ENCODE assay signal across 12 cellular contexts in the genomic region with DNA sequence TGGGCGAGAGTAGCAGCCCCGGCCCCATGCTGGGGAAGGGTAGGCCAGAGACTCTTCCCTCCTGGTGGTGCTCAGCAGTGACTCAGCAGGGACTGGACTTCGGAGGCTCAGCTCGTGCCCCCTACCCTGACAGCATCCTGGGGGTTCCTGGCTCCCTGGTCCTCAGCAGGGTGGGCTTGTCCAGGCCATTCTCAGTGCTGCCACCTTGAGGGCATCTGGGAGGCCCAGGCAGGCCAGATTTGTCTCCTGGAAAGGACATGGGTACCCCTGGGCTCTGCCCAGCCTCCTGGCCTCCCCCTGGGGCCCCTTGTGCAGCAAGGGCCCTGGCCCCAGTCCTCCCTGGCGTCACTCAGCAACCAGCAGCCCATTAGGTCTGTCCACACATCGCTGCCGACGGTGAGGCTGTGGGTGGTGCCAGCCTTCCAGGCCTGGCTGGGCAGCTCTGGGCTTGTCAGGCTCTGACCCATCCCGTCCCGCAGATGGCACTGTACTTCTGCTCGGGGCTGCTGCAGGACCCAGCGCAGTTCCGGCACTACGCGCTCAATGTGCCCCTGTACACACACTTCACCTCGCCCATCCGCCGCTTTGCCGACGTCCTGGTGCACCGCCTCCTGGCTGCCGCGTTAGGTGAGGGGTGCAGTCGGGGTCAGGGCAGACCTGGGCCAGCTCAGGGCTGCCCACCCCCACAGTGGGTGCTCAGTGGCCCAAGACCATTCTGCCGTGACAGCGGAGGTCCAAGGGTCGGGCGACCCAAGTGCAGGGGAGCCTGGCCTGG. TPM values are rescaled to one million over a fixed set of nuclear protein-coding genes. Genes with fewer than 3 reads are reported as not detected.
DNase-seq lines count a peak whose midpoint lies in the region; ATAC-seq, FAIRE-seq and TF ChIP-seq lines count a peak whose summit lies in the region.
"Had no signal": no experiment of that assay in that cellular context is flagged by ENCODE, and none has a peak within 500 bp of the region (broad histone marks: within the 10 kb centered on the region; RNA-seq: fewer than 3 reads in every experiment).

No MANE protein-coding gene starts in this region.

- H3K36me3 Mint-ChIP-seq in astrocyte (ENCODE audit: low read depth, unreplicated experiment), result no peaks in the 10 kb centered on the region
- H3K36me3 Mint-ChIP-seq in T-helper 2 cell treated with Interferon-gamma antibody and Interleukin-4, amounts not matched to agents 5 μg/mL and 100 μg/mL, for 36 hours (ENCODE audit: low read depth), result no peaks in the 10 kb centered on the region

- peaks cover 6% of the 10 kb centered on the region for H4K20me1 ChIP-seq in astrocyte (ENCODE audit: insufficient read depth, low read length)

- H3K4me1 ChIP-seq in astrocyte (ENCODE audit: insufficient read depth, low read length), result no peaks in the 10 kb centered on the region
- H3K4me1 ChIP-seq in left lung, result no peaks in the 10 kb centered on the region

- H3K27me3 ChIP-seq in astrocyte (ENCODE audit: insufficient read depth, low read length), result no peaks in the 10 kb centered on the region
- no peaks in the 10 kb centered on the region for H3K27me3 ChIP-seq in left lung

- no peaks in the 10 kb centered on the region for H3K9me3 ChIP-seq in astrocyte (ENCODE audit: insufficient read depth, low read depth, low read length)
- H3K9me3 ChIP-seq in left lung, result no peaks in the 10 kb centered on the region

- H3K27me3 Mint-ChIP-seq in astrocyte (ENCODE audit: low read depth, unreplicated experiment), result no peaks in the 10 kb centered on the region
- H3K27me3 Mint-ChIP-seq in T-helper 2 cell treated with Interferon-gamma antibody and Interleukin-4, amounts not matched to agents 5 μg/mL and 100 μg/mL, for 36 hours (ENCODE audit: low read depth), result no peaks in the 10 kb centered on the region
- H3K27me3 Mint-ChIP-seq: activated T-helper 17 cell treated with anti-CD3 and anti-CD28 coated beads, Interleukin-2, amount 50 U/mL, for 72 hours had no signal

- no peak for FAIRE-seq in astrocyte (lab: Jason Lieb, UNC)

- intact Hi-C loops in left lung (cut with DNase I), result no loop called here

- TF ChIP-seq CTCF in AG10803 (conservative IDR thresholded peaks at IDR 0.05; ENCODE audit: low read length) (peak; percentile 46), GM13976 (IDR thresholded peaks at IDR 0.05; ENCODE audit: borderline replicate concordance, control extremely low read depth, extremely low read depth, insufficient read depth, missing control alignments) (peak; percentile 31), astrocyte (IDR thresholded peaks at IDR 0.05; ENCODE audit: insufficient read depth, low read depth, low read length) (peak; percentile 38), left lung (IDR thresholded peaks at IDR 0.05) (no peak)

- H3K36me3 ChIP-seq in astrocyte (ENCODE audit: insufficient read depth, low read length), result no peaks in the 10 kb centered on the region
- H3K36me3 ChIP-seq in left lung, result peaks cover 0 to 28% of the 10 kb centered on the region in 2 donors

- H3K27ac ChIP-seq in astrocyte (ENCODE audit: low read depth, low read length) (no peak overlapping the region), left lung (no peak overlapping the region)

- in situ Hi-C loops in GM13976 (cut with MboI; ENCODE audit: low sequenced_read_pairs, unreplicated experiment), result no loop called here

- H3K4me3 Mint-ChIP-seq in astrocyte (ENCODE audit: unreplicated experiment), result no peak overlapping the region
- no peak overlapping the region for H3K4me3 Mint-ChIP-seq in T-helper 2 cell treated with Interferon-gamma antibody and Interleukin-4, amounts not matched to agents 5 μg/mL and 100 μg/mL, for 36 hours
- H3K4me3 Mint-ChIP-seq: activated T-helper 17 cell treated with anti-CD3 and anti-CD28 coated beads, Interleukin-2, amount 50 U/mL, for 72 hours had no signal

- DNase-seq in AG10803 (ENCODE audit: low read depth) (no peak), GM13976 (ENCODE audit: low spot score) (no peak), astrocyte (ENCODE audit: low read depth) (no peak), left lung (peak; percentile 28 to 78)
- no peak for DNase-seq in T-helper 2 cell treated with Interferon-gamma antibody and Interleukin-4, amounts not matched to agents 5 μg/mL and 100 μg/mL, for 36 hours (ENCODE audit: low spot score)
- DNase-seq: NCI-H524 treated with DMSO at 0.1 percent for 48 hours had no signal

- no peak overlapping the region for H3K4me2 ChIP-seq in astrocyte (ENCODE audit: low read length)

- H3K9ac ChIP-seq in astrocyte (ENCODE audit: low read length), result no peak overlapping the region

- ATAC-seq in left lung, result no peak
- ATAC-seq in GM19455 (IDR thresholded peaks at IDR 0.05; ENCODE audit: unreplicated experiment), result no peak
- no peak for ATAC-seq in HG03095 (IDR thresholded peaks at IDR 0.05; ENCODE audit: unreplicated experiment)
- ATAC-seq in GM18861 (IDR thresholded peaks at IDR 0.05; ENCODE audit: unreplicated experiment), result no peak
- ATAC-seq: activated T-helper 17 cell treated with anti-CD3 and anti-CD28 coated beads, Interleukin-2, amount 50 U/mL, for 72 hours had no signal

- H3K79me2 ChIP-seq in astrocyte (ENCODE audit: insufficient read depth, low read length), result no peaks in the 10 kb centered on the region

- no peak overlapping the region for H3K27ac Mint-ChIP-seq in astrocyte (ENCODE audit: unreplicated experiment)
- no peak overlapping the region for H3K27ac Mint-ChIP-seq in T-helper 2 cell treated with Interferon-gamma antibody and Interleukin-4, amounts not matched to agents 5 μg/mL and 100 μg/mL, for 36 hours
- H3K27ac Mint-ChIP-seq: activated T-helper 17 cell treated with anti-CD3 and anti-CD28 coated beads, Interleukin-2, amount 50 U/mL, for 72 hours had no signal

- no peaks in the 10 kb centered on the region for H3K9me3 Mint-ChIP-seq in astrocyte (ENCODE audit: unreplicated experiment)
- no peaks in the 10 kb centered on the region for H3K9me3 Mint-ChIP-seq in T-helper 2 cell treated with Interferon-gamma antibody and Interleukin-4, amounts not matched to agents 5 μg/mL and 100 μg/mL, for 36 hours
- H3K9me3 Mint-ChIP-seq: activated T-helper 17 cell treated with anti-CD3 and anti-CD28 coated beads, Interleukin-2, amount 50 U/mL, for 72 hours had no signal

- no peaks in the 10 kb centered on the region for H3K4me1 Mint-ChIP-seq in astrocyte (ENCODE audit: low read depth, unreplicated experiment)
- H3K4me1 Mint-ChIP-seq in T-helper 2 cell treated with Interferon-gamma antibody and Interleukin-4, amounts not matched to agents 5 μg/mL and 100 μg/mL, for 36 hours (ENCODE audit: low read depth), result no peaks in the 10 kb centered on the region
- H3K4me1 Mint-ChIP-seq: activated T-helper 17 cell treated with anti-CD3 and anti-CD28 coated beads, Interleukin-2, amount 50 U/mL, for 72 hours had no signal

- H3K4me3 ChIP-seq in AG10803 (ENCODE audit: low read length), result no peak overlapping the region
- H3K4me3 ChIP-seq in astrocyte (ENCODE audit: insufficient read depth, low read depth, low read length), result no peak overlapping the region
- no peak overlapping the region for H3K4me3 ChIP-seq in left lung

- no peak overlapping the region for H2AFZ ChIP-seq in astrocyte (ENCODE audit: low read depth, low read length)

RNA-seq across cellular contexts. Expression of gene ALPP, which starts 45.0 kb away (rescaled TPM):
- total RNA-seq in astrocyte (0.32 TPM in 1 of 2 replicates, not detected in the other), left lung (10 to 100 TPM in 1 of 2 donors, 1 to 10 TPM in 1; 3.1 to 14.1 TPM)
- total RNA-seq: skeletal muscle tissue, urinary bladder had no signal

Comparison
In these comparisons a context has a peak if more than half of its experiments do, and no peak if none do; other contexts are left out.
1. DNase-seq: peak in left lung (2 of 2); none in AG10803 (single experiment), GM13976 (single experiment), astrocyte (single experiment) and T-helper 2 cell treated with Interferon-gamma antibody and Interleukin-4, amounts not matched to agents 5 μg/mL and 100 μg/mL, for 36 hours (single experiment).
2. CTCF ChIP-seq: peak in AG10803 (single experiment), GM13976 (single experiment) and astrocyte (single experiment); none in left lung (0 of 2).